In the genomic region with DNA sequence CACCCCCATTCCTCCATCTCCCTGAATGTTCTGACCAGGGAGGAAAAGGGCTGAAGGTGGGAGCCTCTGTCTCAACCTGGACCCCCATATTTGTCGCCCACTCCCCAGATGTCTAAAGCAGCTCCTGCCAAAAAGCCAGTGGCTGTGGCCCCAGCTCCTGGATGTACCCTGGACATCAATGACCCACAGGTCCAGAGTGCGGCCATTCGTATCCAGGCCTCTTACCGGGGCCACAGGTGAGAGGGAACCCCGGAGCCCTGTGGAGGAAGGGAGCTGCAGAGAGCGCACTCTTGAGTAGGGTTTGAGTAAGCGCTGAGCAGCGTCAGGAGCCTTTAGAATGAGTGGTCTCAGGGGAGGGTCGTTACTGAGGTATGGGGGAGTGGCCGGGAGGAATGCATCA, we compare ENCODE assay signal across 15 cellular contexts. TPM values are rescaled to one million over a fixed set of nuclear protein-coding genes. Genes with fewer than 3 reads are reported as not detected.
DNase-seq lines count a peak whose midpoint lies in the region; ATAC-seq and TF ChIP-seq lines count a peak whose summit lies in the region.
"Had no signal": no experiment of that assay in that cellular context is flagged by ENCODE, and none has a peak within 500 bp of the region (broad histone marks: within the 10 kb centered on the region; RNA-seq: fewer than 3 reads in every experiment).

No MANE protein-coding gene starts in this region.

- no peaks in the 10 kb centered on the region for H3K9me3 Mint-ChIP-seq in CD4-positive, alpha-beta T cell
- no peaks in the 10 kb centered on the region for H3K9me3 Mint-ChIP-seq in effector memory CD8-positive, alpha-beta T cell
- H3K9me3 Mint-ChIP-seq in neural progenitor cell (no peaks in the 10 kb centered on the region), HFFc6 (no peaks in the 10 kb centered on the region)
- H3K9me3 Mint-ChIP-seq: stimulated activated naive CD8-positive, alpha-beta T cell treated with anti-CD3 and anti-CD28 coated beads, Interleukin-15, Interleukin-2, amounts not matched to agents 100 ng/mL and 50 ng/mL, for 24 hours had no signal

- H3K27ac Mint-ChIP-seq in CD4-positive, alpha-beta T cell = no peak overlapping the region
- H3K27ac Mint-ChIP-seq in effector memory CD8-positive, alpha-beta T cell = no peak overlapping the region
- H3K27ac Mint-ChIP-seq in neural progenitor cell = no peak overlapping the region
- H3K27ac Mint-ChIP-seq in HFFc6 = no peak overlapping the region; the same call in 1 of the 2 replicates
- H3K27ac Mint-ChIP-seq: stimulated activated naive CD8-positive, alpha-beta T cell treated with anti-CD3 and anti-CD28 coated beads, Interleukin-15, Interleukin-2, amounts not matched to agents 100 ng/mL and 50 ng/mL, for 24 hours had no signal

- H3K27me3 ChIP-seq in CD4-positive, alpha-beta T cell (ENCODE audit: control insufficient read depth, insufficient read depth, low read length) = peaks cover 58% of the 10 kb centered on the region
- H3K27me3 ChIP-seq in HUES6 (ENCODE audit: control insufficient read depth, insufficient read depth, low read length) = peaks cover 61% of the 10 kb centered on the region
- H3K27me3 ChIP-seq in neural progenitor cell = peaks cover 72% of the 10 kb centered on the region
- H3K27me3 ChIP-seq in lower lobe of right lung (ENCODE audit: low read depth) = peaks cover 57% of the 10 kb centered on the region

- peaks cover 37% of the 10 kb centered on the region for H3K4me1 Mint-ChIP-seq in CD4-positive, alpha-beta T cell (ENCODE audit: low read depth)
- H3K4me1 Mint-ChIP-seq in effector memory CD8-positive, alpha-beta T cell (ENCODE audit: low read depth in 2 of 2) = peaks cover 31 to 40% of the 10 kb centered on the region in 2 donors
- H3K4me1 Mint-ChIP-seq in neural progenitor cell (peaks cover 26% of the 10 kb centered on the region), HFFc6 (ENCODE audit: low read depth) (peaks cover 35% of the 10 kb centered on the region)

- H3K27ac ChIP-seq in CD4-positive, alpha-beta T cell (ENCODE audit: low read depth, low read length) = no peak overlapping the region
- H3K27ac ChIP-seq in HUES6 (ENCODE audit: low read depth, low read length) (no peak overlapping the region), neural progenitor cell (no peak overlapping the region), lower lobe of right lung (no peak overlapping the region)
- H3K27ac ChIP-seq: C4-2B, RWPE1 had no signal

- H3K4me3 Mint-ChIP-seq in CD4-positive, alpha-beta T cell = peak overlapping the region; percentile 72
- H3K4me3 Mint-ChIP-seq in effector memory CD8-positive, alpha-beta T cell = peak overlapping the region; percentile 94 to 97
- H3K4me3 Mint-ChIP-seq in neural progenitor cell (peak overlapping the region; percentile 72), HFFc6 (no peak overlapping the region)
- H3K4me3 Mint-ChIP-seq: stimulated activated naive CD8-positive, alpha-beta T cell treated with anti-CD3 and anti-CD28 coated beads, Interleukin-15, Interleukin-2, amounts not matched to agents 100 ng/mL and 50 ng/mL, for 24 hours had no signal

- H3K9ac ChIP-seq in HUES6 (ENCODE audit: low read length) (no peak overlapping the region), neural progenitor cell (no peak overlapping the region)

- no peak for ATAC-seq in CD4-positive, alpha-beta T cell (ENCODE audit: poor library complexity)
- ATAC-seq in effector memory CD8-positive, alpha-beta T cell (replicated peaks) = no peak
- ATAC-seq in GM19397 (IDR thresholded peaks at IDR 0.05; ENCODE audit: unreplicated experiment) = no peak
- no peak for ATAC-seq in lower lobe of right lung
- ATAC-seq: HCT116 had no signal

- intact Hi-C loops in CD4-positive, alpha-beta T cell (cut with DNase I, micrococcal nuclease) = no loop called here
- intact Hi-C loops in lower lobe of right lung (cut with DNase I) = no loop called here

- H3K36me3 ChIP-seq in HUES6 (ENCODE audit: control insufficient read depth, insufficient read depth, low read length) (no peaks in the 10 kb centered on the region), neural progenitor cell (no peaks in the 10 kb centered on the region), lower lobe of right lung (no peaks in the 10 kb centered on the region)

- DNase-seq in CD4-positive, alpha-beta T cell = no peak
- no peak for DNase-seq in effector memory CD8-positive, alpha-beta T cell
- DNase-seq in neural progenitor cell (ENCODE audit: low spot score) = no peak
- DNase-seq in HFFc6 = no peak
- no peak for DNase-seq in EL
- no peak for DNase-seq in lower lobe of right lung
- DNase-seq: activated CD8-positive, alpha-beta memory T cell treated with anti-CD3 and anti-CD28 coated beads for 24 hours; NCI-H1092; stimulated activated CD4-positive, alpha-beta T cell treated with anti-CD3 and anti-CD28 coated beads, Interleukin-4, amount 100 ng/mL, for 24 hours had no signal

- H3F3A ChIP-seq in neural progenitor cell (ENCODE audit: low read depth) = peaks cover 15% of the 10 kb centered on the region

- POLR2A ChIA-PET in CD4-positive, alpha-beta T cell (lab: Charles Lee) = interaction anchor here (0.7 to 1.1 kb wide), 4 partner anchors 12 to 267 kb away, joined by 3 read pairs; a partner anchor contains a TSS

- peaks cover 66% of the 10 kb centered on the region for H3K27me3 Mint-ChIP-seq in CD4-positive, alpha-beta T cell
- peaks cover 44 to 76% of the 10 kb centered on the region in 2 donors for H3K27me3 Mint-ChIP-seq in effector memory CD8-positive, alpha-beta T cell
- peaks cover 31% of the 10 kb centered on the region for H3K27me3 Mint-ChIP-seq in neural progenitor cell (ENCODE audit: insufficient read depth, low read depth)
- H3K27me3 Mint-ChIP-seq in HFFc6 (ENCODE audit: insufficient read depth) = peaks cover 5% of the 10 kb centered on the region

- H3K4me3 ChIP-seq in HUES6 (ENCODE audit: low read depth, low read length) (peak overlapping the region; percentile 79), neural progenitor cell (no peak overlapping the region), lower lobe of right lung (no peak overlapping the region)

- CTCF ChIA-PET in CD4-positive, alpha-beta T cell (lab: Charles Lee) = interaction anchor here (1.0 to 3.2 kb wide), 5 partner anchors 13 to 201 kb away, joined by 3 to 29 read pairs (median 3); a partner anchor contains a TSS

- H3K4me2 ChIP-seq in neural progenitor cell = no peak overlapping the region

- TF ChIP-seq CTCF in CD4-positive, alpha-beta T cell (IDR thresholded peaks at IDR 0.05) = no peak
- TF ChIP-seq CTCF in neural progenitor cell (IDR thresholded peaks at IDR 0.05) (no peak), HFFc6 (IDR thresholded peaks at IDR 0.05) (no peak), lower lobe of right lung (IDR thresholded peaks at IDR 0.05) (no peak)

- peaks cover 13% of the 10 kb centered on the region for H3K36me3 Mint-ChIP-seq in CD4-positive, alpha-beta T cell (ENCODE audit: low read depth)
- H3K36me3 Mint-ChIP-seq in effector memory CD8-positive, alpha-beta T cell (ENCODE audit: insufficient read depth) = peaks cover 3% of the 10 kb centered on the region
- H3K36me3 Mint-ChIP-seq in neural progenitor cell (no peaks in the 10 kb centered on the region), HFFc6 (ENCODE audit: low read depth) (peaks cover 4% of the 10 kb centered on the region)

- no peaks in the 10 kb centered on the region for H3K79me2 ChIP-seq in neural progenitor cell (ENCODE audit: low read depth)

- no peak overlapping the region for H2AFZ ChIP-seq in neural progenitor cell (replicated peaks)

- peaks cover 10% of the 10 kb centered on the region for H4K20me1 ChIP-seq in neural progenitor cell (ENCODE audit: low read depth)

- H3K4me1 ChIP-seq in HUES6 (ENCODE audit: control insufficient read depth, insufficient read depth, low read length) (peaks cover 43% of the 10 kb centered on the region), neural progenitor cell (peaks cover 19% of the 10 kb centered on the region), lower lobe of right lung (peaks cover 29% of the 10 kb centered on the region)

- no peaks in the 10 kb centered on the region for H3K9me3 ChIP-seq in CD4-positive, alpha-beta T cell (ENCODE audit: control insufficient read depth, low read length)
- H3K9me3 ChIP-seq in HUES6 (ENCODE audit: control insufficient read depth, insufficient read depth, low read depth, low read length) (no peaks in the 10 kb centered on the region), neural progenitor cell (ENCODE audit: low read depth) (no peaks in the 10 kb centered on the region), lower lobe of right lung (no peaks in the 10 kb centered on the region)

RNA-seq across cellular contexts. Expression of a gene that starts 2.4 kb away (rescaled TPM):
- 10 to 100 TPM; 13.3 to 14.4 TPM for total RNA-seq in CD4-positive, alpha-beta T cell
- 23.8 and 49.3 TPM in 2 replicates for total RNA-seq in neural progenitor cell (ENCODE audit: low replicate concordance)
- total RNA-seq in HFFc6 (2021; fragmentation: NEBNext Ultra II Directional; extraction: Animal tissue kit (Norgen Biotek cat#: 25700)) = 10 to 100 TPM; 68.9 to 85.3 (median 74.1) TPM
- 29.9 TPM for total RNA-seq in lower lobe of right lung

RNA-seq across cellular contexts. Expression of a gene that starts 18.0 kb away (rescaled TPM):
- under 1 TPM; 0.08 to 0.17 TPM for total RNA-seq in CD4-positive, alpha-beta T cell
- total RNA-seq in neural progenitor cell (ENCODE audit: low replicate concordance) (0.26 and 2.4 TPM in 2 replicates), lower lobe of right lung (0.53 TPM)
- under 1 TPM in 3 of 6 experiments, not detected in 3; 0.05 to 0.19 (median 0.07) TPM for total RNA-seq in HFFc6 (2021; fragmentation: NEBNext Ultra II Directional; extraction: Animal tissue kit (Norgen Biotek cat#: 25700))

RNA-seq across cellular contexts. Expression of a gene that starts 47.4 kb away (rescaled TPM):
- total RNA-seq in CD4-positive, alpha-beta T cell = 1 to 10 TPM; 6.5 to 7.1 TPM
- total RNA-seq in neural progenitor cell (ENCODE audit: low replicate concordance) = 6.7 and 27.7 TPM in 2 replicates
- total RNA-seq in HFFc6 (2021; fragmentation: NEBNext Ultra II Directional; extraction: Animal tissue kit (Norgen Biotek cat#: 25700)) = 100 to 1,000 TPM; 116 to 190 (median 139) TPM
- 23.2 TPM for total RNA-seq in lower lobe of right lung

RNA-seq across cellular contexts. Expression of a gene that starts 47.6 kb away (rescaled TPM):
- total RNA-seq in CD4-positive, alpha-beta T cell = under 1 TPM; 0.47 to 0.91 TPM
- total RNA-seq in neural progenitor cell (ENCODE audit: low replicate concordance) (0.79 and 2.3 TPM in 2 replicates), lower lobe of right lung (1.4 TPM)
- 1 to 10 TPM; 2.3 to 2.8 (median 2.7) TPM for total RNA-seq in HFFc6 (2021; fragmentation: NEBNext Ultra II Directional; extraction: Animal tissue kit (Norgen Biotek cat#: 25700))
